Comparison of ENCODE assay signal across 6 cellular contexts in genomic region chr6:26459023-26459810, GRCh38. TPM values are rescaled to one million over a fixed set of nuclear protein-coding genes. Genes with fewer than 3 reads are reported as not detected.
A peak's percentile ranks its signal among the peaks of the same experiment; 100 is the strongest.
DNase-seq lines count a peak whose midpoint lies in the region; ATAC-seq, FAIRE-seq and TF ChIP-seq lines count a peak whose summit lies in the region.

No MANE protein-coding gene starts in this region.

- peak overlapping the region in 1 of 3 experiments; percentile 99 for H3K4me3 ChIP-seq in endothelial cell of umbilical vein (replicated peaks in 1 of 3; ENCODE audit: insufficient read depth in 1 of 3, low read depth in 1 of 3, low read length in 3 of 3)

- H3K36me3 Mint-ChIP-seq in activated CD4-positive, alpha-beta T cell treated with anti-CD3 and anti-CD28 coated beads, Interleukin-2, amount 10 ng/mL, durations not matched to agents 7 days and 5 days (ENCODE audit: low read depth): peaks cover 62% of the 10 kb centered on the region

- H3K4me1 ChIP-seq in endothelial cell of umbilical vein (ENCODE audit: control insufficient read depth, extremely low read depth, insufficient read depth, low read length): peaks cover 20% of the 10 kb centered on the region

- H3K4me3 Mint-ChIP-seq in activated CD4-positive, alpha-beta T cell treated with anti-CD3 and anti-CD28 coated beads, Interleukin-2, amount 10 ng/mL, durations not matched to agents 7 days and 5 days: peak overlapping the region; percentile 62
- peak overlapping the region; percentile 82 to 86 for H3K4me3 Mint-ChIP-seq in stimulated activated naive CD8-positive, alpha-beta T cell treated with anti-CD3 and anti-CD28 coated beads, Interleukin-15, amount 100 ng/mL, for 72 hours

- H3K27me3 Mint-ChIP-seq in activated CD4-positive, alpha-beta T cell treated with anti-CD3 and anti-CD28 coated beads, Interleukin-2, amount 10 ng/mL, durations not matched to agents 7 days and 5 days: no peaks in the 10 kb centered on the region
- no peaks in the 10 kb centered on the region for H3K27me3 Mint-ChIP-seq in stimulated activated naive CD8-positive, alpha-beta T cell treated with anti-CD3 and anti-CD28 coated beads, Interleukin-15, amount 100 ng/mL, for 72 hours

- no peaks in the 10 kb centered on the region for H4K20me1 ChIP-seq in endothelial cell of umbilical vein (replicated peaks; ENCODE audit: control insufficient read depth, extremely low read depth, insufficient read depth, low read length)

- H3K9me1 ChIP-seq in endothelial cell of umbilical vein (replicated peaks; ENCODE audit: control insufficient read depth, extremely low read depth, insufficient read depth, low read length): no peaks in the 10 kb centered on the region

- H3K27ac ChIP-seq in endothelial cell of umbilical vein (ENCODE audit: insufficient read depth, low read depth, low read length): no peak overlapping the region

- dilution Hi-C loops in endothelial cell of umbilical vein (cut with MboI; ENCODE audit: extremely low pct_ligation_motif_present, low sequenced_read_pairs): no loop called here

- peak; percentile 28 for FAIRE-seq in endothelial cell of umbilical vein (lab: Jason Lieb, UNC)

- peaks cover 63% of the 10 kb centered on the region for H3K4me1 Mint-ChIP-seq in activated CD4-positive, alpha-beta T cell treated with anti-CD3 and anti-CD28 coated beads, Interleukin-2, amount 10 ng/mL, durations not matched to agents 7 days and 5 days
- H3K4me1 Mint-ChIP-seq in stimulated activated naive CD8-positive, alpha-beta T cell treated with anti-CD3 and anti-CD28 coated beads, Interleukin-15, amount 100 ng/mL, for 72 hours: peaks cover 71% of the 10 kb centered on the region

- H3K27ac Mint-ChIP-seq in activated CD4-positive, alpha-beta T cell treated with anti-CD3 and anti-CD28 coated beads, Interleukin-2, amount 10 ng/mL, durations not matched to agents 7 days and 5 days: peak overlapping the region; percentile 54
- H3K27ac Mint-ChIP-seq in stimulated activated naive CD8-positive, alpha-beta T cell treated with anti-CD3 and anti-CD28 coated beads, Interleukin-15, amount 100 ng/mL, for 72 hours: peak overlapping the region; percentile 38 to 87

- ATAC-seq in stimulated activated naive CD8-positive, alpha-beta T cell treated with anti-CD3 and anti-CD28 coated beads, Interleukin-15, amount 100 ng/mL, for 72 hours: no peak

- H3K79me2 ChIP-seq in endothelial cell of umbilical vein (ENCODE audit: control insufficient read depth, insufficient read depth, low read length): peaks cover 38% of the 10 kb centered on the region

- TF ChIP-seq POLR2A in endothelial cell of umbilical vein (IDR thresholded peaks at IDR 0.05; ENCODE audit: low read depth, low read length): no peak

- peak overlapping the region; percentile 77 for H3K4me2 ChIP-seq in endothelial cell of umbilical vein (ENCODE audit: insufficient read depth, low read length)

- H3K36me3 ChIP-seq in endothelial cell of umbilical vein (ENCODE audit: control insufficient read depth in 2 of 2, extremely low read depth in 1 of 2, insufficient read depth in 2 of 2, low read length in 2 of 2): peaks cover 4 to 26% of the 10 kb centered on the region in 2 experiments

- H3K9me3 ChIP-seq in endothelial cell of umbilical vein (replicated peaks; ENCODE audit: control insufficient read depth, insufficient read depth, low read length): no peaks in the 10 kb centered on the region

- no peaks in the 10 kb centered on the region for H3K27me3 ChIP-seq in endothelial cell of umbilical vein (ENCODE audit: control insufficient read depth in 2 of 2, insufficient read depth in 2 of 2, low read length in 2 of 2)

- CTCF ChIA-PET in activated CD4-positive, alpha-beta T cell treated with anti-CD3 and anti-CD28 coated beads, Interleukin-2, amount 10 ng/mL, durations not matched to agents 7 days and 5 days (lab: Charles Lee): no interaction called here
- CTCF ChIA-PET in endothelial cell of umbilical vein (lab: Charles Lee): no interaction called here

- BruUV-seq in endothelial cell of umbilical vein (replicated peaks; lab: Mats Ljungman, UMichigan): no TSS peak

- H3K9ac ChIP-seq in endothelial cell of umbilical vein (replicated peaks; ENCODE audit: extremely low read depth, insufficient read depth, low read length): no peak overlapping the region

- intact Hi-C loops in endothelial cell of umbilical vein (cut with micrococcal nuclease): loop anchor here (5.0 kb wide), 1 partner anchor 117 kb away; no protein-coding TSS in a partner anchor

- H3K9me3 Mint-ChIP-seq in activated CD4-positive, alpha-beta T cell treated with anti-CD3 and anti-CD28 coated beads, Interleukin-2, amount 10 ng/mL, durations not matched to agents 7 days and 5 days: no peaks in the 10 kb centered on the region
- no peaks in the 10 kb centered on the region for H3K9me3 Mint-ChIP-seq in stimulated activated naive CD8-positive, alpha-beta T cell treated with anti-CD3 and anti-CD28 coated beads, Interleukin-15, amount 100 ng/mL, for 72 hours

- DNase-seq in activated CD4-positive, alpha-beta T cell treated with anti-CD3 and anti-CD28 coated beads, Interleukin-2, amount 10 ng/mL, durations not matched to agents 7 days and 5 days: no peak
- DNase-seq in activated CD4-positive, alpha-beta T cell treated with anti-CD3 and anti-CD28 coated beads for 1 hour: no peak
- DNase-seq in endothelial cell of umbilical vein (ENCODE audit: low read depth, low spot score) (no peak), DMS79 treated with DMSO at 0.1 percent for 48 hours (lab: John Stamatoyannopoulos, UW) (no peak), GM19238 (ENCODE audit: insufficient read length, low spot score) (no peak)
- no peak for DNase-seq in stimulated activated naive CD8-positive, alpha-beta T cell treated with anti-CD3 and anti-CD28 coated beads, Interleukin-15, amount 100 ng/mL, for 72 hours

- no peak for TF ChIP-seq CTCF in endothelial cell of umbilical vein (IDR thresholded peaks at IDR 0.05; ENCODE audit: extremely low read depth in 1 of 2, insufficient read depth in 1 of 2, low read depth in 1 of 2, low read length in 2 of 2)

- H2AFZ ChIP-seq in endothelial cell of umbilical vein (ENCODE audit: low read depth, low read length): no peak overlapping the region

- POLR2A ChIA-PET in activated CD4-positive, alpha-beta T cell treated with anti-CD3 and anti-CD28 coated beads, Interleukin-2, amount 10 ng/mL, durations not matched to agents 7 days and 5 days (lab: Charles Lee): no interaction called here
- POLR2A ChIA-PET in endothelial cell of umbilical vein (lab: Charles Lee): no interaction called here

TF ChIP-seq in endothelial cell of umbilical vein, 7 proteins besides CTCF, POLR2A, EP300 and RAD21 (continues in another document):
- TF ChIP-seq POLR2AphosphoS5 (IDR thresholded peaks at IDR 0.05; ENCODE audit: insufficient read depth, low read depth, low read length) (no peak), EZH2 (IDR thresholded peaks at IDR 0.05; ENCODE audit: borderline replicate concordance, low read depth, low read length, severe bottlenecking) (no peak), GATA2 (IDR thresholded peaks at IDR 0.05; ENCODE audit: insufficient read depth, insufficient read length, low read depth, low read length) (no peak)

RNA-seq across cellular contexts. Expression of gene BTN2A1, which starts 1.5 kb away (rescaled TPM):
- 10 to 100 TPM; 33.7 to 34.3 TPM for total RNA-seq in activated CD4-positive, alpha-beta T cell treated with anti-CD3 and anti-CD28 coated beads, Interleukin-2, amount 10 ng/mL, durations not matched to agents 7 days and 5 days
- total RNA-seq in endothelial cell of umbilical vein: 23.4 and 25.1 TPM in 2 replicates
- 26.3 and 31.9 TPM in 2 replicates for polyA plus RNA-seq in endothelial cell of umbilical vein
- polyA plus RNA-seq in endothelial cell of umbilical vein (2011; cell fraction: cytosol; rRNA removed): 29.5 and 32.1 TPM in 2 replicates
- 62.1 and 68.7 TPM in 2 replicates for polyA plus RNA-seq in endothelial cell of umbilical vein (2011; cell fraction: nucleus; rRNA removed)
- 21.3 and 25.6 TPM in 2 replicates for polyA plus RNA-seq in endothelial cell of umbilical vein (2012)
- 29.3 and 39.5 TPM in 2 replicates for polyA minus RNA-seq in endothelial cell of umbilical vein
- 3.9 TPM for polyA minus RNA-seq in endothelial cell of umbilical vein (2011; cell fraction: cytosol; rRNA and poly(A)+ RNA removed)
- polyA minus RNA-seq in endothelial cell of umbilical vein (2011; cell fraction: nucleus; rRNA and poly(A)+ RNA removed): 18.5 and 20.2 TPM in 2 replicates

RNA-seq across cellular contexts. Expression of gene BTN3A3, which starts 18.9 kb away (rescaled TPM):
- 10 to 100 TPM; 58.5 to 65.3 TPM for total RNA-seq in activated CD4-positive, alpha-beta T cell treated with anti-CD3 and anti-CD28 coated beads, Interleukin-2, amount 10 ng/mL, durations not matched to agents 7 days and 5 days
- 7.5 and 10.9 TPM in 2 replicates for total RNA-seq in endothelial cell of umbilical vein
- polyA plus RNA-seq in endothelial cell of umbilical vein: 5.9 and 8.1 TPM in 2 replicates
- polyA plus RNA-seq in endothelial cell of umbilical vein (2011; cell fraction: cytosol; rRNA removed): 8.5 and 9.0 TPM in 2 replicates
- polyA plus RNA-seq in endothelial cell of umbilical vein (2011; cell fraction: nucleus; rRNA removed): 29.1 and 32.3 TPM in 2 replicates
- 9.6 and 11.4 TPM in 2 replicates for polyA plus RNA-seq in endothelial cell of umbilical vein (2012)
- polyA minus RNA-seq in endothelial cell of umbilical vein: 15.9 and 27.7 TPM in 2 replicates
- 8.6 TPM for polyA minus RNA-seq in endothelial cell of umbilical vein (2011; cell fraction: cytosol; rRNA and poly(A)+ RNA removed)
- polyA minus RNA-seq in endothelial cell of umbilical vein (2011; cell fraction: nucleus; rRNA and poly(A)+ RNA removed): 11.5 and 12.1 TPM in 2 replicates

RNA-seq across cellular contexts. Expression of gene BTN1A1, which starts 40.9 kb away (rescaled TPM):
- total RNA-seq in activated CD4-positive, alpha-beta T cell treated with anti-CD3 and anti-CD28 coated beads, Interleukin-2, amount 10 ng/mL, durations not matched to agents 7 days and 5 days: not detected
- total RNA-seq in endothelial cell of umbilical vein: not detected in 2 replicates
- not detected in 2 replicates for polyA plus RNA-seq in endothelial cell of umbilical vein
- not detected in 2 replicates for polyA plus RNA-seq in endothelial cell of umbilical vein (2011; cell fraction: cytosol; rRNA removed)
- not detected in 2 replicates for polyA plus RNA-seq in endothelial cell of umbilical vein (2011; cell fraction: nucleus; rRNA removed)
- not detected in 2 replicates for polyA plus RNA-seq in endothelial cell of umbilical vein (2012)
- polyA minus RNA-seq in endothelial cell of umbilical vein: not detected in 2 replicates
- not detected for polyA minus RNA-seq in endothelial cell of umbilical vein (2011; cell fraction: cytosol; rRNA and poly(A)+ RNA removed)
- not detected in 2 replicates for polyA minus RNA-seq in endothelial cell of umbilical vein (2011; cell fraction: nucleus; rRNA and poly(A)+ RNA removed)

RNA-seq across cellular contexts. Expression of gene BTN3A1, which starts 57.1 kb away (rescaled TPM):
- total RNA-seq in activated CD4-positive, alpha-beta T cell treated with anti-CD3 and anti-CD28 coated beads, Interleukin-2, amount 10 ng/mL, durations not matched to agents 7 days and 5 days: 10 to 100 TPM; 87.9 to 94.0 TPM
- total RNA-seq in endothelial cell of umbilical vein: 9.0 and 12.1 TPM in 2 replicates
- polyA plus RNA-seq in endothelial cell of umbilical vein: 6.8 and 7.6 TPM in 2 replicates
- 7.5 and 7.8 TPM in 2 replicates for polyA plus RNA-seq in endothelial cell of umbilical vein (2011; cell fraction: cytosol; rRNA removed)
- polyA plus RNA-seq in endothelial cell of umbilical vein (2011; cell fraction: nucleus; rRNA removed): 33.7 and 33.9 TPM in 2 replicates
- 8.8 and 10.9 TPM in 2 replicates for polyA plus RNA-seq in endothelial cell of umbilical vein (2012)
- polyA minus RNA-seq in endothelial cell of umbilical vein: 26.7 and 31.1 TPM in 2 replicates
- 4.3 TPM for polyA minus RNA-seq in endothelial cell of umbilical vein (2011; cell fraction: cytosol; rRNA and poly(A)+ RNA removed)
- polyA minus RNA-seq in endothelial cell of umbilical vein (2011; cell fraction: nucleus; rRNA and poly(A)+ RNA removed): 6.7 and 9.7 TPM in 2 replicates
